Comparison of ENCODE assay signal across 7 cellular contexts in the genomic region with DNA sequence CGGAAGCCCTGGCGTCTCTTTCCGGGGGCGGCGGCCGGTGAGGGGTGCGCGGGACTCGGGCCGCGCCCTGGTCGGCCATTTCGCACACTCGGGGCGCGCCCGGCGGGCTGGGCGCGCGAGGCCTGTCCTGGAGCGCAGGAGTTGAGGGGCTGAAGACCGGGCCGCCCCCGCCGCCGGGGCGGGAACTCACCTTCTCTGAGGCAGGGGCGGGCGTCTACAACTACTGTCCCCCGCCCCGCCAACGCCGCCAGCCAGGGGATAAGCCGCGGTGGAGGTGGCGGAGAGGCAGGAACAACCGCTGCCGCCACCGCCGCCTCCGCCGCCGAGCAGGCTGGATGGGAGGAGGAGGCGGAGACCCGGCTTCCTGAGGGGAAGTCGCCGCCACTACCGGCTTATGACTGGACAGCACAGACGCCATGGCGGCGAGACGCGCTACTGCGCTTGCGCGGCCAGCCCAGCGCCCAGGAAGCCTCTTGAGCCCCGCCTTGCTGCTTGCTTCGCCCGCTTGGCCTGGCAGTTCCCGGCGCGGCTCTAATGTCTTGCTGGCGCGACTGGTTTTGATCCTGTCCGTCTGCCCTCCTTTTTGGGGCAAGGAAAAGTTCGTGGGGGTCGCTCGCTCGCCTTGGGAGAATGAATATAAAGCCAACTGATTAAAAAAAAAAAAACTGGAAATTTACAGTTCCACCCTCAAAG.
DNase-seq lines count a peak whose midpoint lies in the region; ATAC-seq lines count a peak whose summit lies in the region.

TSS of gene KRCC1 (minus strand) at position 348 of the 693 bp plus-strand sequence. CDS start 27,220 bp downstream, outside the sequence.

- DNase-seq in NCI-H2081 treated with DMSO at 0.1 percent for 48 hours (lab: John Stamatoyannopoulos, UW): peak; percentile 73
- DNase-seq in T1000 (lab: John Stamatoyannopoulos, UW): peak; percentile 87
- peak; percentile 99 for DNase-seq in astrocyte of the hippocampus (ENCODE audit: low read depth, low spot score)
- peak; percentile 93 to 94 for DNase-seq in hippocampal formation (lab: John Stamatoyannopoulos, UW)
- DNase-seq in retina: peak; percentile 96

- ATAC-seq in GM18519 (IDR thresholded peaks at IDR 0.05; ENCODE audit: low FRiP score, unreplicated experiment) (peak; percentile 92), HG03045 (IDR thresholded peaks at IDR 0.05; ENCODE audit: unreplicated experiment) (peak; percentile 96)

Comparison
In these comparisons a context has a peak if more than half of its experiments do, and no peak if none do; other contexts are left out.
1. Peak in every context shown above with its lines: DNase-seq and ATAC-seq.